In the genomic region with DNA sequence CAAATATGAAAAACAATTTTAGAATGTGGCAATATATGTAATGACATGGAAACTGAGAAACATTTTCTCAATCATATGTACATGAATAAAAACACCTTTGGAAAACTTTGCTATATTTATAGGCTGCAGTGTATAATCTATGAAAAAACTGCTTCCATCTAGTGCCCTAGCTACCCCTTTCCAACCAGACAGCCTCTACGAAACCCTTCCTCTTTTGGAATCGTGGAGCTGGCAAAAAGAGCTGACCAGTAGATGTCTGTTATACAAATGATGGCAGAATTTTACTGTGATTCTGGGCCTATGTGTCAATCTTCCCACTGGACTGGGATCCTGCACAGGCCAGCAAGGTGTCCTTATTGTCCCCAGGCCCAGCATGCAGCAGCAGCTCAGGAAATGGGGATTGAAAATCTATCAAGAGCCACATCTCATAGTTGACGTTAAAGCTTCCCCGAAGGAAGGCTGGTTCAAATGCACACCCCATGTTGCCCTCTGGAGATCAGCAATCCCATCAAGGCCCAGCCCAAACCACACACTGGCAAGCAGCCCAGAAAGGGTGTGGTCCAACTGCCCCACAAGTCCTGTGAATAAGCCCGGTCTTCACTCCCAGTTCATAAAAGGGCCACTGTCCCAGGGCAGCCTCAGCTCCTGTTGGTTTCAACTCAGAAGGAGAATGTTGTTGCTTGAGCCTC, we compare ENCODE assay signal across 1 cellular context.
TF ChIP-seq lines count a peak whose summit lies in the region.

No MANE protein-coding gene starts in this region.

TF ChIP-seq in HCT116, 20 proteins besides CTCF, POLR2A, EP300 and RAD21 (continued from another document):
- TF ChIP-seq, protein P1, sequence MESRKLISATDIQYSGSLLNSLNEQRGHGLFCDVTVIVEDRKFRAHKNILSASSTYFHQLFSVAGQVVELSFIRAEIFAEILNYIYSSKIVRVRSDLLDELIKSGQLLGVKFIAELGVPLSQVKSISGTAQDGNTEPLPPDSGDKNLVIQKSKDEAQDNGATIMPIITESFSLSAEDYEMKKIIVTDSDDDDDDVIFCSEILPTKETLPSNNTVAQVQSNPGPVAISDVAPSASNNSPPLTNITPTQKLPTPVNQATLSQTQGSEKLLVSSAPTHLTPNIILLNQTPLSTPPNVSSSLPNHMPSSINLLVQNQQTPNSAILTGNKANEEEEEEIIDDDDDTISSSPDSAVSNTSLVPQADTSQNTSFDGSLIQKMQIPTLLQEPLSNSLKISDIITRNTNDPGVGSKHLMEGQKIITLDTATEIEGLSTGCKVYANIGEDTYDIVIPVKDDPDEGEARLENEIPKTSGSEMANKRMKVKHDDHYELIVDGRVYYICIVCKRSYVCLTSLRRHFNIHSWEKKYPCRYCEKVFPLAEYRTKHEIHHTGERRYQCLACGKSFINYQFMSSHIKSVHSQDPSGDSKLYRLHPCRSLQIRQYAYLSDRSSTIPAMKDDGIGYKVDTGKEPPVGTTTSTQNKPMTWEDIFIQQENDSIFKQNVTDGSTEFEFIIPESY (IDR thresholded peaks at IDR 0.05; ENCODE audit: extremely low read depth, insufficient replicate concordance, low read length), result peak; percentile 20
- TF ChIP-seq, protein P2, sequence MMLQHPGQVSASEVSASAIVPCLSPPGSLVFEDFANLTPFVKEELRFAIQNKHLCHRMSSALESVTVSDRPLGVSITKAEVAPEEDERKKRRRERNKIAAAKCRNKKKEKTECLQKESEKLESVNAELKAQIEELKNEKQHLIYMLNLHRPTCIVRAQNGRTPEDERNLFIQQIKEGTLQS (IDR thresholded peaks at IDR 0.05), result no peak
- TF ChIP-seq SP1 (IDR thresholded peaks at IDR 0.05; ENCODE audit: low read depth), result peak; percentile 83
